30 cellular contexts compared by ENCODE assay signal in the genomic region with DNA sequence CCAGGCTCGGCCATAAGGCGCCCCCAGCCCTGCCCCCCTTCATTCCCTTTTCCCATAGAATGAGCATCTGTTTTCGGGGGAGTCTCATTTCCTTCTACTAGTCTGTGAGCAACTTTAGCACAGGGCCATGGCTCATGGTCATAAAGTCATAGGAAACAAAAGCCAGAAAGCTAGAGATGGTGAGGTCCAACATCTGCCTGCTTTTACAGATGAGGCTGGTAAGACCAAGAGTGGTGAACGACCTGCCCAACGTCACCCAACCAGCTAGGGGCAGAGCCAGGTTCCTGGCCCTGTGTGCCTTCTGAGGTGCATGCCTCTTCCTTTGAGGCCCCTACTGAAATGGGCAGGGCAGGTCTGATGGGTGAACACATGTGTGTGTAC.
"Had no signal": no experiment of that assay in that cellular context is flagged by ENCODE, and none has a peak within 500 bp of the region (broad histone marks: within the 10 kb centered on the region; RNA-seq: fewer than 3 reads in every experiment).

No MANE protein-coding gene starts in this region.

- H3K4me3 ChIP-seq: MG63, PC-9 had no signal

- H3K36me3 Mint-ChIP-seq: activated CD4-positive, alpha-beta memory T cell treated with anti-CD3 and anti-CD28 coated beads for 36 hours; activated naive CD4-positive, alpha-beta T cell treated with anti-CD3 and anti-CD28 coated beads, Interleukin-2, amount 10 ng/mL, durations not matched to agents 7 days and 5 days; activated naive CD8-positive, alpha-beta T cell had no signal

- H3K27me3 ChIP-seq: brain microvascular endothelial cell, MG63 had no signal

- DNase-seq: activated B cell treated with CpG ODN at 0.5 μM for 24 hours; activated CD4-positive, alpha-beta memory T cell treated with anti-CD3 and anti-CD28 coated beads for 36 hours; activated CD4-positive, alpha-beta T cell treated with anti-CD3 and anti-CD28 coated beads for 4 hours; activated CD4-positive, alpha-beta T cell treated with anti-CD3 and anti-CD28 coated beads, Interleukin-2, amount 50 U/mL, for 1 hour; activated CD4-positive, CD25-positive, alpha-beta regulatory T cell treated with anti-CD3 and anti-CD28 coated beads, Interleukin-2, amount 50 U/mL, for 72 hours; activated naive CD4-positive, alpha-beta T cell treated with anti-CD3 and anti-CD28 coated beads, Interleukin-2, amount 10 ng/mL, durations not matched to agents 7 days and 5 days; activated T-cell treated with anti-CD3 and anti-CD28 coated beads, Interleukin-2, amount 50 U/mL, for 24 hours; amniotic stem cell; brain microvascular endothelial cell; Kasumi-1; KG1; MG63; NCI-H1048; NCI-H1436 treated with DMSO at 0.1 percent for 48 hours; NCI-H1694 treated with DMSO at 0.1 percent for 48 hours; NCI-H2029; NCI-H345; NCI-H524 treated with DMSO at 0.1 percent for 48 hours; NK-92 treated with Interleukin-12 subunit alpha and Interleukin-12 subunit beta, amount 100 ng/mL, for 24 hours; PC-9; Right ventricle myocardium superior; SW 1271; T-helper 1 cell; T-helper 2 cell; T-helper 9 cell had no signal

- H3K36me3 ChIP-seq: MG63 had no signal

- H3K9me3 ChIP-seq: MG63 had no signal

- H3K4me2 ChIP-seq: PC-9 had no signal

- H3K27me3 Mint-ChIP-seq: activated naive CD4-positive, alpha-beta T cell treated with anti-CD3 and anti-CD28 coated beads, Interleukin-2, amount 10 ng/mL, durations not matched to agents 7 days and 5 days; activated naive CD8-positive, alpha-beta T cell; activated T-cell treated with anti-CD3 and anti-CD28 coated beads, Interleukin-2, amount 50 U/mL, for 24 hours had no signal

- FAIRE-seq: RCC 7860 had no signal

- H3K27ac ChIP-seq: brain microvascular endothelial cell, PC-9, VCaP had no signal

- H3K27ac Mint-ChIP-seq: activated B cell treated with CpG ODN at 0.5 μM for 24 hours; activated CD4-positive, alpha-beta memory T cell treated with anti-CD3 and anti-CD28 coated beads for 36 hours; activated naive CD4-positive, alpha-beta T cell treated with anti-CD3 and anti-CD28 coated beads, Interleukin-2, amount 10 ng/mL, durations not matched to agents 7 days and 5 days; activated naive CD8-positive, alpha-beta T cell; activated T-cell treated with anti-CD3 and anti-CD28 coated beads, Interleukin-2, amount 50 U/mL, for 24 hours; activated T-helper 2 cell treated with anti-CD3 and anti-CD28 coated beads, Interferon-gamma antibody, Interleukin-2, Interleukin-4, amounts not matched to agents 10 μg/mL and 5 μg/mL and 100 μg/mL, durations not matched to agents 14 hours and 24 hours and 36 hours had no signal

- H3K4me3 Mint-ChIP-seq: activated B cell treated with CpG ODN at 0.5 μM for 24 hours; activated CD4-positive, alpha-beta memory T cell treated with anti-CD3 and anti-CD28 coated beads for 36 hours; activated naive CD4-positive, alpha-beta T cell treated with anti-CD3 and anti-CD28 coated beads, Interleukin-2, amount 10 ng/mL, durations not matched to agents 7 days and 5 days; activated naive CD8-positive, alpha-beta T cell; activated T-cell treated with anti-CD3 and anti-CD28 coated beads, Interleukin-2, amount 50 U/mL, for 24 hours; central memory CD8-positive, alpha-beta T cell had no signal

- H3K9me3 Mint-ChIP-seq: activated B cell treated with CpG ODN at 0.5 μM for 24 hours; activated CD4-positive, alpha-beta memory T cell treated with anti-CD3 and anti-CD28 coated beads for 36 hours; activated naive CD4-positive, alpha-beta T cell treated with anti-CD3 and anti-CD28 coated beads, Interleukin-2, amount 10 ng/mL, durations not matched to agents 7 days and 5 days; activated T-cell treated with anti-CD3 and anti-CD28 coated beads, Interleukin-2, amount 50 U/mL, for 24 hours; activated T-helper 2 cell treated with anti-CD3 and anti-CD28 coated beads, Interferon-gamma antibody, Interleukin-2, Interleukin-4, amounts not matched to agents 10 μg/mL and 5 μg/mL and 100 μg/mL, durations not matched to agents 14 hours and 24 hours and 36 hours; central memory CD8-positive, alpha-beta T cell had no signal

- H3K4me1 Mint-ChIP-seq: activated B cell treated with CpG ODN at 0.5 μM for 24 hours; activated naive CD4-positive, alpha-beta T cell treated with anti-CD3 and anti-CD28 coated beads, Interleukin-2, amount 10 ng/mL, durations not matched to agents 7 days and 5 days; central memory CD8-positive, alpha-beta T cell had no signal

- H2AFZ ChIP-seq: PC-9 had no signal
